ENCODE assay signal across 1 cellular context in genomic region chr11:62269654-62270278, GRCh38.
TF ChIP-seq lines count a peak whose summit lies in the region.

Gene SCGB2A2, plus strand, starts transcription at chr11:62270158. Its CDS starts 59 bp downstream, at chr11:62270217.

TF ChIP-seq in GM12878, 131 proteins besides CTCF, POLR2A, EP300 and RAD21:
- TF ChIP-seq HDGF (IDR thresholded peaks at IDR 0.05) (no peak), ZNF384 (IDR thresholded peaks at IDR 0.05; ENCODE audit: borderline replicate concordance, low read depth, low read length) (no peak), CEBPZ (IDR thresholded peaks at IDR 0.05; ENCODE audit: low read depth, low read length) (no peak), TARDBP (IDR thresholded peaks at IDR 0.05; ENCODE audit: borderline replicate concordance) (no peak), YBX1 (IDR thresholded peaks at IDR 0.05) (no peak), GATAD2B (conservative IDR thresholded peaks at IDR 0.05; ENCODE audit: low read depth) (no peak), TCF7 (IDR thresholded peaks at IDR 0.05; ENCODE audit: borderline replicate concordance) (no peak), TAF1 (IDR thresholded peaks at IDR 0.05; ENCODE audit: borderline replicate concordance, low read depth, low read length) (no peak), USF2 (IDR thresholded peaks at IDR 0.05; ENCODE audit: borderline replicate concordance, low read depth, low read length) (no peak), SMAD1 (IDR thresholded peaks at IDR 0.05; ENCODE audit: low read depth, partially characterized antibody) (no peak), MLLT1 (IDR thresholded peaks at IDR 0.05) (no peak)
